Comparison of ENCODE assay signal across 8 cellular contexts in the genomic region with DNA sequence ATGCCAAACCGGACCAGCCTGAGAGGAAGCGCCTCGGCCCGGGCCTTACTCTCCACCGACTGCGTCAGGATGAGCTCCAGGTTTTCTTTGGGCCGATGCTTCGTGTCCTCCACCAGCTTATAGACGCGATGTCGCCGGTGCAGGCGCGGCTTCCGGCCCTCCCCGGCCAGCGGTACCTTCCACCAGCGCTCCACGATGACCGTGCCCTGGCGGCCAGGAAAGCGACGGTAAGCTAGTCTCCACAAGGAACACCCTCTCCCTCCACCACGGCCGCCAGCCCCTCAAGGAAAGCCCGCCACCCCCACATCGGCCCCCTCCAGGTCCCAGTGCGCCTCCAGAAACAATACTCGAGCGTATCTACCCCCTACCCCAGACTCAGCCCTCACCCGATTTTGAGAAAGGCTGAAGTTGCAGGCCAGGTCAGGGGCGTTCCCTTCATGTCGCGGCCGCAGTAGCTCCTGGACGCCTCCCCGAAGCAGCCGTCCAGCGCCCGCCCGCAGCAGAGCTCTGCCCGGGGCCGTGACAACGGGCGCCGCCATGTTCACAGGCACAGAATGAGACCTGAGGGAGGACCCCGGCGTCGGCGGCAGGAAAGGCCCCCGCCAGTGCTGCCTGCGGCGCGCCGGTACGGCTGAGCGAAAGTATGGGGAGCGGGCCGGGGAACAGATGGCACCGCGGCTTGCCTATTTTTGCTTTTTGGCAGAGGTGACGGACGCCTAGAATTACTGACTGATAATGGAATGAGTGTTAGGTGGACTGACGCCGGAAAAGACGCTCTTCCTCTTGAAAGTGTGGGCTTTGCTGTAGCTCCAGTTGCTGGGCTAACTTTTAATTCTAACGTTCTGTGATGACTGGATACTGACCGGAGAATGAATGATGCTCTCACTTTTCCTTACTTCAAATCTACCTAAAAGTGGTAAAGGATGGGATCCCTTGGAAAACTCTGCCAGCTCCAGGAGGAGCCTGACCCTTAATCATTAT. TPM values are rescaled to one million over a fixed set of nuclear protein-coding genes. Genes with fewer than 3 reads are reported as not detected.
DNase-seq lines count a peak whose midpoint lies in the region; ATAC-seq, FAIRE-seq and TF ChIP-seq lines count a peak whose summit lies in the region.

MRPL9 (minus strand) TSS at position 556 of the 981 bp plus-strand sequence; CDS start at position 539, 17 bp downstream.

- H3K4me3 Mint-ChIP-seq in activated B cell treated with CpG ODN at 0.5 μM for 24 hours (peak within 1 kb of the TSS; percentile 92), immature natural killer cell (peak within 1 kb of the TSS; percentile 91 to 97 (median 94))

- no peaks in the 10 kb centered on the region for H3K27me3 ChIP-seq in smooth muscle cell (ENCODE audit: low read depth)

- H3K9me3 Mint-ChIP-seq in activated B cell treated with CpG ODN at 0.5 μM for 24 hours (no peaks in the 10 kb centered on the region), immature natural killer cell (no peaks in the 10 kb centered on the region)

- peak in 1 of 2 experiments; percentile 23; a peak in 1 of 5 replicates for TF ChIP-seq RAD21 in A549 (conservative IDR thresholded peaks at IDR 0.05 in 1 of 2, IDR thresholded peaks at IDR 0.05 in 1 of 2)

- CTCF ChIA-PET in A549 (lab: Yijun Ruan, JAX): interaction anchor here (0.6 to 3.5 kb wide), 8 partner anchors 27 to 233 kb away, joined by 3 to 17 read pairs (median 4); partner anchors contain the start of gene TDRKH
- CTCF ChIA-PET in activated B cell treated with CpG ODN at 0.5 μM for 24 hours (lab: Charles Lee): interaction anchor here (0.8 kb wide), 1 partner anchor 169 kb away, joined by 3 read pairs; no protein-coding TSS in a partner anchor

- peak within 1 kb of the TSS; percentile 89 for H3K9ac ChIP-seq in smooth muscle cell (ENCODE audit: low read depth)

- peaks cover 12% of the 10 kb centered on the region for H3K4me1 ChIP-seq in A549
- peaks cover 7% of the 10 kb centered on the region for H3K4me1 ChIP-seq in smooth muscle cell (ENCODE audit: low read depth)

- intact Hi-C loops in activated B cell treated with CpG ODN at 0.5 μM for 24 hours (cut with micrococcal nuclease): loop anchor here (1.0 to 5.0 kb wide), 5 partner anchors 27 to 306 kb away; partner anchors contain the start of genes C2CD4D, POGZ, RIIAD1 and TDRKH

- peaks cover 20% of the 10 kb centered on the region for H3K4me1 Mint-ChIP-seq in activated B cell treated with CpG ODN at 0.5 μM for 24 hours
- H3K4me1 Mint-ChIP-seq in immature natural killer cell: peaks cover 22 to 38% of the 10 kb centered on the region in 2 donors

- DNase-seq in A549 (ENCODE audit: low read depth in 1 of 2, low spot score in 1 of 2): peak; percentile 79 to 92
- peak; percentile 76 for DNase-seq in NCI-H226
- peak; percentile 80 for DNase-seq in activated B cell treated with CpG ODN at 0.5 μM for 24 hours
- peak; percentile 80 to 82 for DNase-seq in cardiac fibroblast (ENCODE audit: low read depth in 2 of 2)
- peak; percentile 78 to 80 (median 78) for DNase-seq in immature natural killer cell
- peak; percentile 43 for DNase-seq in smooth muscle cell (lab: John Stamatoyannopoulos, UW; ENCODE audit: unreplicated experiment)

- peak within 1 kb of the TSS; percentile 81 for H3K4me3 ChIP-seq in A549
- peak within 1 kb of the TSS; percentile 81 to 85 for H3K4me3 ChIP-seq in cardiac fibroblast (replicated peaks in 1 of 2; ENCODE audit: low read depth in 2 of 2, low read length in 2 of 2)
- peak within 1 kb of the TSS; percentile 85 for H3K4me3 ChIP-seq in smooth muscle cell

- H3K4me2 ChIP-seq in A549 (peak within 1 kb of the TSS; percentile 94), smooth muscle cell (peak within 1 kb of the TSS; percentile 86)

- TF ChIP-seq EP300 in A549 (IDR thresholded peaks at IDR 0.05): no peak

- TF ChIP-seq CTCF in A549 (IDR thresholded peaks at IDR 0.05) (no peak), activated B cell treated with CpG ODN at 0.5 μM for 24 hours (IDR thresholded peaks at IDR 0.05) (no peak), cardiac fibroblast (IDR thresholded peaks at IDR 0.05; ENCODE audit: low read depth, low read length) (no peak), smooth muscle cell (IDR thresholded peaks at IDR 0.05; ENCODE audit: borderline replicate concordance, insufficient read depth, poor library complexity, severe bottlenecking) (no peak)

- peak within 1 kb of the TSS; percentile 91 for H3K27ac Mint-ChIP-seq in activated B cell treated with CpG ODN at 0.5 μM for 24 hours
- peak within 1 kb of the TSS; percentile 84 to 98 (median 98) for H3K27ac Mint-ChIP-seq in immature natural killer cell

- no peaks in the 10 kb centered on the region for H3K27me3 Mint-ChIP-seq in activated B cell treated with CpG ODN at 0.5 μM for 24 hours
- peaks cover 0 to 6% (median 0%) of the 10 kb centered on the region in 3 donors for H3K27me3 Mint-ChIP-seq in immature natural killer cell (ENCODE audit: low read depth in 3 of 3)

- no peaks in the 10 kb centered on the region for H4K20me1 ChIP-seq in smooth muscle cell (ENCODE audit: low read depth)

- no peaks in the 10 kb centered on the region for H3K9me3 ChIP-seq in A549
- H3K9me3 ChIP-seq in smooth muscle cell (replicated peaks; ENCODE audit: low read depth): no peaks in the 10 kb centered on the region

- WGBS in A549 (ENCODE audit: missing lambda C conversion rate): under 1% methylated on average over 41 of the region's 68 CpGs
- WGBS in smooth muscle cell (ENCODE audit: low lambda C conversion rate): 1% methylated on average over 56 of the region's 68 CpGs

- H3K27ac ChIP-seq in A549 (peak within 1 kb of the TSS; percentile 93 to 95), smooth muscle cell (ENCODE audit: low read depth) (peak within 1 kb of the TSS; percentile 57)

- peaks cover 15% of the 10 kb centered on the region for H3K36me3 ChIP-seq in smooth muscle cell (ENCODE audit: low read depth)

- H2AFZ ChIP-seq in smooth muscle cell (ENCODE audit: low read depth): peak within 1 kb of the TSS; percentile 83

- FAIRE-seq in A549 (lab: Jason Lieb, UNC): no peak

- H3K36me3 Mint-ChIP-seq in activated B cell treated with CpG ODN at 0.5 μM for 24 hours (ENCODE audit: low read depth) (peaks cover 48% of the 10 kb centered on the region), immature natural killer cell (peaks cover 12 to 17% (median 16%) of the 10 kb centered on the region in 3 donors)

- TF ChIP-seq POLR2A in A549 (IDR thresholded peaks at IDR 0.05; ENCODE audit: low read length): peak; percentile 65

- no peaks in the 10 kb centered on the region for H3K79me2 ChIP-seq in smooth muscle cell (ENCODE audit: low read depth)

- POLR2A ChIA-PET in A549 (lab: Yijun Ruan, JAX): interaction anchor here (0.5 to 1.1 kb wide), 8 partner anchors 25 to 383 kb away, joined by 3 to 12 read pairs (median 4); partner anchors contain the start of gene POGZ
- POLR2A ChIA-PET in activated B cell treated with CpG ODN at 0.5 μM for 24 hours (lab: Charles Lee): interaction anchor here (0.6 to 2.0 kb wide), 9 partner anchors 13 to 1200 kb away, joined by 3 to 33 read pairs (median 4); partner anchors contain the start of genes TDRKH and THEM4

- ATAC-seq in A549 (peak; percentile 98 to 100), GM18867 (IDR thresholded peaks at IDR 0.05; ENCODE audit: unreplicated experiment) (peak; percentile 97), HG03139 (IDR thresholded peaks at IDR 0.05; ENCODE audit: unreplicated experiment) (peak; percentile 88), activated B cell treated with CpG ODN at 0.5 μM for 24 hours (ENCODE audit: low read depth) (peak; percentile 99)

- H3F3A ChIP-seq in smooth muscle cell (ENCODE audit: low read depth): no peaks in the 10 kb centered on the region

TF ChIP-seq in A549, 52 proteins besides CTCF, POLR2A, EP300 and RAD21 (continues in another document):
- TF ChIP-seq HOXB5 (CRISPR knock-in tag; IDR thresholded peaks at IDR 0.05) (no peak), E2F6 (IDR thresholded peaks at IDR 0.05; ENCODE audit: borderline replicate concordance, low read depth) (0 out of 2 replicates have a peak, but pooled peaks have one; percentile 17), KDM5A (IDR thresholded peaks at IDR 0.05) (peak; percentile 98), CBX2 (IDR thresholded peaks at IDR 0.05; ENCODE audit: borderline replicate concordance, low read depth) (no peak), PBX3 (IDR thresholded peaks at IDR 0.05) (0 out of 2 replicates have a peak, but pooled peaks have one; percentile 13), GATA3 (IDR thresholded peaks at IDR 0.05; ENCODE audit: borderline replicate concordance) (peak; percentile 27; the same call in 1 of the 2 replicates), JUN (IDR thresholded peaks at IDR 0.05) (peak; percentile 92 to 96)

RNA-seq across cellular contexts. Expression of gene MRPL9, which starts in this region (rescaled TPM):
- polyA plus RNA-seq in A549 (2011; rRNA removed) (120 and 146 TPM in 2 replicates), A549 (2017; fragmentation: RNase III; extraction: RNeasy Plus Mini Kit Qiagen cat#74134 plus additional on column Dnase treatment) (84.1 to 88.6 TPM (median 84.6 TPM) in 3 replicates), immature natural killer cell (100 to 1,000 TPM; 120 to 128 (median 128) TPM), smooth muscle cell (109 and 110 TPM in 2 replicates)
- polyA plus RNA-seq in A549 (2012; cell fraction: cytosol; rRNA removed): 95.2 and 97.0 TPM in 2 replicates
- 52.7 and 70.7 TPM in 2 replicates for polyA plus RNA-seq in A549 (2012; cell fraction: nucleus; rRNA removed)
- 77.4 and 78.6 TPM in 2 replicates for polyA minus RNA-seq in A549 (2011; rRNA and poly(A)+ RNA removed)
- total RNA-seq in activated B cell treated with CpG ODN at 0.5 μM for 24 hours (96.2 and 105 TPM in 2 replicates), smooth muscle cell (83.8 and 151 TPM in 2 replicates)

Comparison
In these comparisons a context has a peak if more than half of its experiments do, and no peak if none do; other contexts are left out.
1. Peak in every context shown above with its lines: DNase-seq, ATAC-seq, H3K4me3 ChIP-seq and H3K27ac ChIP-seq.